2 cellular contexts compared by ENCODE assay signal in the genomic region with DNA sequence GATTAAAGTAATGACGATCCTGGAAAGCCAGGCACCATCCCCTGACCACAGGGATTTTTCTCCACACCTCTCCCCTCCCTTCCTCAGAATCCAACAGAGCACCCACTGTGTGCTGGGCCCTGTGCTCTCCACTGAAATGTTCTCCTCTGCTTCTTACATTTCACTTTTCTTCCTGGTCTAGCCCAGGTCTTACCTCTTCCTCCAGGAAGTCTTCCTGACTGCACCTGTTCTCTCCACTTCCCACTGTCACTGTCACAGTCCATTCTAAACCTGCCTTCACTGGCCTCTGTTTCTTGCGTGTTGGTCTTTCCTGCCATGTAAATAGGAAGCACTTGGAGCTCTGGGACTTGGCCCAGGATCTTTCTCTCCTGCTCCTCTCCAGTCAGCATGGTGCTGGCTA.
TF ChIP-seq lines count a peak whose summit lies in the region.

No MANE protein-coding gene starts in this region.

TF ChIP-seq in IMR-90, 13 proteins besides CTCF, POLR2A, EP300 and RAD21:
- no peak for TF ChIP-seq MAZ (IDR thresholded peaks at IDR 0.05; ENCODE audit: borderline replicate concordance, low read depth, low read length)
- TF ChIP-seq MAFK (IDR thresholded peaks at IDR 0.05; ENCODE audit: low read depth, low read length) = no peak
- no peak for TF ChIP-seq CEBPB (IDR thresholded peaks at IDR 0.05; ENCODE audit: low read depth, low read length)
- TF ChIP-seq MXI1 (IDR thresholded peaks at IDR 0.05; ENCODE audit: borderline replicate concordance, low read depth, low read length) = no peak
- no peak for TF ChIP-seq NFE2L2 (IDR thresholded peaks at IDR 0.05; ENCODE audit: low read depth, low read length)
- TF ChIP-seq FOS (IDR thresholded peaks at IDR 0.05; ENCODE audit: low read depth, low read length) = no peak
- no peak for TF ChIP-seq SMC3 (IDR thresholded peaks at IDR 0.05; ENCODE audit: low read depth, low read length)
- TF ChIP-seq, protein P1, sequence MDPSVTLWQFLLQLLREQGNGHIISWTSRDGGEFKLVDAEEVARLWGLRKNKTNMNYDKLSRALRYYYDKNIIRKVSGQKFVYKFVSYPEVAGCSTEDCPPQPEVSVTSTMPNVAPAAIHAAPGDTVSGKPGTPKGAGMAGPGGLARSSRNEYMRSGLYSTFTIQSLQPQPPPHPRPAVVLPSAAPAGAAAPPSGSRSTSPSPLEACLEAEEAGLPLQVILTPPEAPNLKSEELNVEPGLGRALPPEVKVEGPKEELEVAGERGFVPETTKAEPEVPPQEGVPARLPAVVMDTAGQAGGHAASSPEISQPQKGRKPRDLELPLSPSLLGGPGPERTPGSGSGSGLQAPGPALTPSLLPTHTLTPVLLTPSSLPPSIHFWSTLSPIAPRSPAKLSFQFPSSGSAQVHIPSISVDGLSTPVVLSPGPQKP (IDR thresholded peaks at IDR 0.05; ENCODE audit: borderline replicate concordance, low read depth, low read length) = no peak
- TF ChIP-seq RFX5 (IDR thresholded peaks at IDR 0.05; ENCODE audit: low read depth, low read length) = no peak

TF ChIP-seq in K562, 482 proteins besides CTCF, POLR2A, EP300 and RAD21:
- peak; percentile 93 for TF ChIP-seq ZFP36 (IDR thresholded peaks at IDR 0.05; ENCODE audit: low read depth, low read length, partially characterized antibody)
- TF ChIP-seq E2F3 (CRISPR knock-in tag; IDR thresholded peaks at IDR 0.05) = no peak
- TF ChIP-seq RBM25 (IDR thresholded peaks at IDR 0.05; ENCODE audit: low read depth, low read length, severe bottlenecking) = peak; percentile 15
- no peak for TF ChIP-seq SRSF9 (IDR thresholded peaks at IDR 0.05; ENCODE audit: borderline replicate concordance, low read depth, low read length)
- TF ChIP-seq BCOR (IDR thresholded peaks at IDR 0.05) = peak; percentile 36; the same call in 1 of the 2 replicates
- no peak for TF ChIP-seq MCM7 (IDR thresholded peaks at IDR 0.05)
- TF ChIP-seq GTF2A2 (tag; IDR thresholded peaks at IDR 0.05) = no peak
- TF ChIP-seq SMARCA5 (IDR thresholded peaks at IDR 0.05) = peak; percentile 18; the same call in 1 of the 2 replicates
- 0 out of 2 replicates have a peak, but pooled peaks have one; percentile 21 for TF ChIP-seq ZKSCAN1 (IDR thresholded peaks at IDR 0.05; ENCODE audit: low read depth, low read length)
